ENCODE assay signal across 10 cellular contexts in genomic region chr14:53952533-53952932, GRCh38. TPM values are rescaled to one million over a fixed set of nuclear protein-coding genes. Genes with fewer than 3 reads are reported as not detected.
A peak's percentile ranks its signal among the peaks of the same experiment; 100 is the strongest.
DNase-seq lines count a peak whose midpoint lies in the region; ATAC-seq and TF ChIP-seq lines count a peak whose summit lies in the region.
"Had no signal": no experiment of that assay in that cellular context is flagged by ENCODE, and none has a peak within 500 bp of the region (broad histone marks: within the 10 kb centered on the region; RNA-seq: fewer than 3 reads in every experiment).

No MANE protein-coding gene starts in this region.

- H3K27ac Mint-ChIP-seq in activated CD4-positive, alpha-beta T cell treated with anti-CD3 and anti-CD28 coated beads, Interleukin-2, amount 10 ng/mL, durations not matched to agents 7 days and 5 days, result no peak overlapping the region
- H3K27ac Mint-ChIP-seq in MCF 10A (ENCODE audit: low read depth, unreplicated experiment), result peak overlapping the region; percentile 53
- H3K27ac Mint-ChIP-seq: CD4-positive, CD25-positive, alpha-beta regulatory T cell had no signal

- H3K9me3 ChIP-seq in lower lobe of right lung (no peaks in the 10 kb centered on the region), testis (no peaks in the 10 kb centered on the region)

- no peak for ATAC-seq in lower lobe of right lung
- no peak for ATAC-seq in GM19455 (IDR thresholded peaks at IDR 0.05; ENCODE audit: unreplicated experiment)

- peaks cover 17% of the 10 kb centered on the region for H3K4me1 ChIP-seq in lower lobe of right lung
- peaks cover 16% of the 10 kb centered on the region for H3K4me1 ChIP-seq in testis

- H3K27me3 Mint-ChIP-seq in activated CD4-positive, alpha-beta T cell treated with anti-CD3 and anti-CD28 coated beads, Interleukin-2, amount 10 ng/mL, durations not matched to agents 7 days and 5 days, result peaks cover 85% of the 10 kb centered on the region
- H3K27me3 Mint-ChIP-seq in MCF 10A (ENCODE audit: insufficient read depth, unreplicated experiment), result no peaks in the 10 kb centered on the region

- DNase-seq in activated CD4-positive, alpha-beta T cell treated with anti-CD3 and anti-CD28 coated beads, Interleukin-2, amount 10 ng/mL, durations not matched to agents 7 days and 5 days, result no peak
- DNase-seq in activated CD4-positive, alpha-beta T cell treated with anti-CD3 and anti-CD28 coated beads, Interleukin-2, amount 50 U/mL, for 4 hours, result no peak
- no peak for DNase-seq in MCF 10A (ENCODE audit: unreplicated experiment)
- no peak for DNase-seq in lower lobe of right lung
- DNase-seq in testis, result no peak
- no peak for DNase-seq in HK-2 (ENCODE audit: unreplicated experiment)
- no peak for DNase-seq in NCI-H2081 (lab: John Stamatoyannopoulos, UW)
- DNase-seq: CD4-positive, CD25-positive, alpha-beta regulatory T cell had no signal

- peak overlapping the region; percentile 61 for H3K4me3 Mint-ChIP-seq in activated CD4-positive, alpha-beta T cell treated with anti-CD3 and anti-CD28 coated beads, Interleukin-2, amount 10 ng/mL, durations not matched to agents 7 days and 5 days
- peak overlapping the region; percentile 81 for H3K4me3 Mint-ChIP-seq in MCF 10A (ENCODE audit: unreplicated experiment)

- TF ChIP-seq CTCF in MCF 10A (IDR thresholded peaks at IDR 0.05; ENCODE audit: unreplicated experiment), result no peak
- TF ChIP-seq CTCF in lower lobe of right lung (IDR thresholded peaks at IDR 0.05), result no peak
- no peak for TF ChIP-seq CTCF in testis (IDR thresholded peaks at IDR 0.05)

- peaks cover 35% of the 10 kb centered on the region for H3K4me1 Mint-ChIP-seq in activated CD4-positive, alpha-beta T cell treated with anti-CD3 and anti-CD28 coated beads, Interleukin-2, amount 10 ng/mL, durations not matched to agents 7 days and 5 days
- H3K4me1 Mint-ChIP-seq in MCF 10A (ENCODE audit: insufficient read depth, unreplicated experiment), result peaks cover 8% of the 10 kb centered on the region

- POLR2A ChIA-PET in activated CD4-positive, alpha-beta T cell treated with anti-CD3 and anti-CD28 coated beads, Interleukin-2, amount 10 ng/mL, durations not matched to agents 7 days and 5 days (lab: Charles Lee), result no interaction called here
- POLR2A ChIA-PET in MCF 10A (lab: Yijun Ruan, JAX), result interaction anchor here (0.6 to 2.6 kb wide), 17 partner anchors 9 to 1077 kb away, joined by 3 to 15 read pairs (median 3); no protein-coding TSS in a partner anchor

- H3K36me3 ChIP-seq in lower lobe of right lung, result peaks cover 16% of the 10 kb centered on the region
- no peaks in the 10 kb centered on the region for H3K36me3 ChIP-seq in testis (ENCODE audit: low read depth, missing control alignments)

- BruUV-seq in MCF 10A (replicated peaks; lab: Mats Ljungman, UMichigan), result no TSS peak

- TF ChIP-seq POLR2A in testis (IDR thresholded peaks at IDR 0.05), result no peak

- H3K27me3 ChIP-seq in lower lobe of right lung (ENCODE audit: low read depth) (peaks cover 33% of the 10 kb centered on the region), testis (no peaks in the 10 kb centered on the region)

- H3K9me3 Mint-ChIP-seq in activated CD4-positive, alpha-beta T cell treated with anti-CD3 and anti-CD28 coated beads, Interleukin-2, amount 10 ng/mL, durations not matched to agents 7 days and 5 days, result no peaks in the 10 kb centered on the region
- H3K9me3 Mint-ChIP-seq in MCF 10A (ENCODE audit: unreplicated experiment), result no peaks in the 10 kb centered on the region

- intact Hi-C loops in MCF 10A (cut with micrococcal nuclease), result loop anchor here (10.0 kb wide), 1 partner anchor 222 kb away; no protein-coding TSS in a partner anchor
- intact Hi-C loops in lower lobe of right lung (cut with DNase I), result no loop called here
- intact Hi-C loops in testis (cut with DNase I; ENCODE audit: low total_unique reads), result no loop called here

- H3K36me3 Mint-ChIP-seq in activated CD4-positive, alpha-beta T cell treated with anti-CD3 and anti-CD28 coated beads, Interleukin-2, amount 10 ng/mL, durations not matched to agents 7 days and 5 days (ENCODE audit: low read depth), result no peaks in the 10 kb centered on the region
- peaks cover 7% of the 10 kb centered on the region for H3K36me3 Mint-ChIP-seq in MCF 10A (ENCODE audit: insufficient read depth, unreplicated experiment)
- H3K36me3 Mint-ChIP-seq: CD4-positive, CD25-positive, alpha-beta regulatory T cell had no signal

- 15 to 17% methylated on average over 10 of the region's 10 CpGs for WGBS in testis, 2 donors

- H3K4me3 ChIP-seq in lower lobe of right lung (peak overlapping the region; percentile 69), testis (peak overlapping the region; percentile 52 to 54)
- H3K4me3 ChIP-seq: K562 had no signal

- CTCF ChIA-PET in activated CD4-positive, alpha-beta T cell treated with anti-CD3 and anti-CD28 coated beads, Interleukin-2, amount 10 ng/mL, durations not matched to agents 7 days and 5 days (lab: Charles Lee), result no interaction called here
- CTCF ChIA-PET in MCF 10A (lab: Yijun Ruan, JAX), result interaction anchor here (0.6 to 1.3 kb wide), 2 partner anchors 27 to 35 kb away, joined by 3 to 5 read pairs; no protein-coding TSS in a partner anchor

- peak overlapping the region; percentile 84 for H3K27ac ChIP-seq in lower lobe of right lung
- H3K27ac ChIP-seq in testis, result no peak overlapping the region

RNA-seq across cellular contexts. Expression of gene BMP4, which starts 4.1 kb away (rescaled TPM):
- under 1 TPM; 0.60 to 0.64 TPM for total RNA-seq in activated CD4-positive, alpha-beta T cell treated with anti-CD3 and anti-CD28 coated beads, Interleukin-2, amount 10 ng/mL, durations not matched to agents 7 days and 5 days
- 0.28 and 0.54 TPM in 2 replicates for total RNA-seq in MCF 10A (2022)
- 11.5 TPM for total RNA-seq in lower lobe of right lung
- total RNA-seq in testis, result 1 to 10 TPM; 2.0 to 3.5 TPM
- 8.4 TPM for polyA plus RNA-seq in testis (ENCODE audit: insufficient read depth, low read depth, low replicate concordance)
- total RNA-seq: CD4-positive, CD25-positive, alpha-beta regulatory T cell; K562 had no signal
- polyA plus RNA-seq: K562 had no signal
